ENCODE assay signal across 1 cellular context in the genomic region with DNA sequence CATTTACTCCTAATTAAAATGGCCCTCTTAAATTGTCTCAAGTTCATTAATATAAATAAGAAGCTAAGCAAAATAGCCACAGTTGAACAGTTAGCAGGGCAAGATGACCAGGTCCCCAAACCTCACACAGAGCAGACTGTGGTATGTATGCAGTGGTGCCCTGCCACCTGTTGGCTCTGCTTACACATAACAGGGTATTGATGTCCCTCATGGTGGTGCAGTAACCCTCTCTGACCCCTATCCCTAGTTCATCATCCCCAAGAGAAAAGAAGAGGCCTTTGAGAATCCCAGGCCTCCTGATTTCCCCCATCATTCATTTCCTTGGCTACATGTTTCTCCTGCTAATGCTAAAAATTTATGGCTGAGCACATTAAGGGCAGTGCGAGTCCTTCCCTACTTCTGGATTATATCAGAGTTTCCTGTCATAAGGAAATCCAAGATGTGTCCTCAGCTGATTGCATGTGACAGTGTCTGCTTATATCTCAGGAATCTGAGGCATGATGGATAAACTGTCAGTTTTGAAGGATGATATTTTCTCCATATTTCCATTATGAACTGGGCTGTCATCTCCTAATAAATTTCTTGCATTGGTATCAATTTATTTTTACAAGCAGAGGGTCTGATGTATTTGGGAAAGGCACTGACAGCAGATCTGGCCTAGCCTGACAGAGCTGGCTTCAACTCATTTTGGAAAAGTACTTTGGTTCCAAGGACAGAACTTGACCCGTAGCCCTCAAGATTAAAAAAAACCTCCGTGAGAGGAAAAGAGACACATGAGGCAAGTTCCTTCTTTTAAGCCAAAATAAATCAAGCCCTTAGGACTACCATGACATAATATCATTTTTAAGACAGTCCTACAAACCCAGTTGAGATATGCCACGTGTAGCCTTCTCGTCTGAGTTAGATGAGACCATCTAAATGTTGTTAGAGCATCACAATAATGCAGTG.
TF ChIP-seq lines count a peak whose summit lies in the region.

No MANE protein-coding gene starts in this region.

TF ChIP-seq in GM12878, 131 proteins besides CTCF, POLR2A, EP300 and RAD21 (continued from another document):
- TF ChIP-seq, protein P1, sequence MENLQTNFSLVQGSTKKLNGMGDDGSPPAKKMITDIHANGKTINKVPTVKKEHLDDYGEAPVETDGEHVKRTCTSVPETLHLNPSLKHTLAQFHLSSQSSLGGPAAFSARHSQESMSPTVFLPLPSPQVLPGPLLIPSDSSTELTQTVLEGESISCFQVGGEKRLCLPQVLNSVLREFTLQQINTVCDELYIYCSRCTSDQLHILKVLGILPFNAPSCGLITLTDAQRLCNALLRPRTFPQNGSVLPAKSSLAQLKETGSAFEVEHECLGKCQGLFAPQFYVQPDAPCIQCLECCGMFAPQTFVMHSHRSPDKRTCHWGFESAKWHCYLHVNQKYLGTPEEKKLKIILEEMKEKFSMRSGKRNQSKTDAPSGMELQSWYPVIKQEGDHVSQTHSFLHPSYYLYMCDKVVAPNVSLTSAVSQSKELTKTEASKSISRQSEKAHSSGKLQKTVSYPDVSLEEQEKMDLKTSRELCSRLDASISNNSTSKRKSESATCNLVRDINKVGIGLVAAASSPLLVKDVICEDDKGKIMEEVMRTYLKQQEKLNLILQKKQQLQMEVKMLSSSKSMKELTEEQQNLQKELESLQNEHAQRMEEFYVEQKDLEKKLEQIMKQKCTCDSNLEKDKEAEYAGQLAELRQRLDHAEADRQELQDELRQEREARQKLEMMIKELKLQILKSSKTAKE (IDR thresholded peaks at IDR 0.05; ENCODE audit: low read depth, poor library complexity, severe bottlenecking): no peak
- TF ChIP-seq SIN3A (IDR thresholded peaks at IDR 0.05; ENCODE audit: low read depth, low read length) (no peak), NFIC (IDR thresholded peaks at IDR 0.05; ENCODE audit: low read depth, low read length) (no peak), HDGF (IDR thresholded peaks at IDR 0.05) (no peak), BCL11A (IDR thresholded peaks at IDR 0.05; ENCODE audit: low read depth, low read length) (no peak), ELK1 (IDR thresholded peaks at IDR 0.05; ENCODE audit: low read depth, low read length) (no peak), SUPT20H (IDR thresholded peaks at IDR 0.05; ENCODE audit: borderline replicate concordance, control insufficient read depth, low read depth, low read length) (no peak), CEBPB (IDR thresholded peaks at IDR 0.05; ENCODE audit: borderline replicate concordance in 1 of 2, low read depth in 2 of 2, low read length in 2 of 2) (no peak)
- TF ChIP-seq, protein P2, sequence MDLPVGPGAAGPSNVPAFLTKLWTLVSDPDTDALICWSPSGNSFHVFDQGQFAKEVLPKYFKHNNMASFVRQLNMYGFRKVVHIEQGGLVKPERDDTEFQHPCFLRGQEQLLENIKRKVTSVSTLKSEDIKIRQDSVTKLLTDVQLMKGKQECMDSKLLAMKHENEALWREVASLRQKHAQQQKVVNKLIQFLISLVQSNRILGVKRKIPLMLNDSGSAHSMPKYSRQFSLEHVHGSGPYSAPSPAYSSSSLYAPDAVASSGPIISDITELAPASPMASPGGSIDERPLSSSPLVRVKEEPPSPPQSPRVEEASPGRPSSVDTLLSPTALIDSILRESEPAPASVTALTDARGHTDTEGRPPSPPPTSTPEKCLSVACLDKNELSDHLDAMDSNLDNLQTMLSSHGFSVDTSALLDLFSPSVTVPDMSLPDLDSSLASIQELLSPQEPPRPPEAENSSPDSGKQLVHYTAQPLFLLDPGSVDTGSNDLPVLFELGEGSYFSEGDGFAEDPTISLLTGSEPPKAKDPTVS (IDR thresholded peaks at IDR 0.05; ENCODE audit: low read depth, low read length): no peak
- TF ChIP-seq, protein P3, sequence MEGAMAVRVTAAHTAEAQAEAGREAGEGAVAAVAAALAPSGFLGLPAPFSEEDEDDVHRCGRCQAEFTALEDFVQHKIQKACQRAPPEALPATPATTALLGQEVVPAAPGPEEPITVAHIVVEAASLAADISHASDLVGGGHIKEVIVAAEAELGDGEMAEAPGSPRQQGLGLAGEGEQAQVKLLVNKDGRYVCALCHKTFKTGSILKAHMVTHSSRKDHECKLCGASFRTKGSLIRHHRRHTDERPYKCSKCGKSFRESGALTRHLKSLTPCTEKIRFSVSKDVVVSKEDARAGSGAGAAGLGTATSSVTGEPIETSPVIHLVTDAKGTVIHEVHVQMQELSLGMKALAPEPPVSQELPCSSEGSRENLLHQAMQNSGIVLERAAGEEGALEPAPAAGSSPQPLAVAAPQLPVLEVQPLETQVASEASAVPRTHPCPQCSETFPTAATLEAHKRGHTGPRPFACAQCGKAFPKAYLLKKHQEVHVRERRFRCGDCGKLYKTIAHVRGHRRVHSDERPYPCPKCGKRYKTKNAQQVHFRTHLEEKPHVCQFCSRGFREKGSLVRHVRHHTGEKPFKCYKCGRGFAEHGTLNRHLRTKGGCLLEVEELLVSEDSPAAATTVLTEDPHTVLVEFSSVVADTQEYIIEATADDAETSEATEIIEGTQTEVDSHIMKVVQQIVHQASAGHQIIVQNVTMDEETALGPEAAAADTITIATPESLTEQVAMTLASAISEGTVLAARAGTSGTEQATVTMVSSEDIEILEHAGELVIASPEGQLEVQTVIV (IDR thresholded peaks at IDR 0.05; ENCODE audit: borderline replicate concordance, partially characterized antibody): no peak
